In the genomic region with DNA sequence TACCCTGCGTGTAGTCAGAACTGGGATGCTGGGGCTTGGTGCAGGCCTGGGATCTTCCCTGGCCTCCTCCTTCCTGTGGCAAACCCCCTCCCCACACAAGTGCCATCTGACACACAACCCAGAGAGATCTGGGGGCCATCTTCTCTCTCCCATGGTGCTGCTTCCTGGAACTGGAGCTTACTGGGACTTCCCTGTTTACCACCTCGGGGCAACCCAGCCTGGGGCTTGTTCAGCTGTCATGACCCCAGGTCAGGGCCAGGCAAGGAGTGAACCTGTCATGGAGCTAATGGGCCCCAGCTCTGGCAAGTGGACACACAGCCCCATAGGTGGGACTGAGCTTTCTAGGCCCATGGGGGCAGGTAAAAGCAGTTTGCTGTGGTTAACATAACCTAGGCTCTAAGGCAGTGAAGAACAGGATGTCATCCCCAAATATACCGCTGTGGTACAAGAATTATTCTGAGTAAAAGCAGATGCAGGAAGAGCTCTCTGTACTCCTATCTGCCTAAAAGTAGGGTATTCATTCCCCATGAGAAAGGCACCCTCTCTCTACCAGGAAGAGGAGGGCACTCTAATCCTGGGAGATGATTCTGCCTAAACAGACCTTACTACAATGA, we compare ENCODE assay signal across 12 cellular contexts. TPM values are rescaled to one million over a fixed set of nuclear protein-coding genes. Genes with fewer than 3 reads are reported as not detected.
DNase-seq lines count a peak whose midpoint lies in the region; ATAC-seq and TF ChIP-seq lines count a peak whose summit lies in the region.
"Had no signal": no experiment of that assay in that cellular context is flagged by ENCODE, and none has a peak within 500 bp of the region (broad histone marks: within the 10 kb centered on the region; RNA-seq: fewer than 3 reads in every experiment).

No MANE protein-coding gene starts in this region.

- ATAC-seq in activated T-helper 17 cell treated with anti-CD3 and anti-CD28 coated beads, Interleukin-2, amount 50 U/mL, for 72 hours (replicated peaks) = peak; percentile 25
- no peak for ATAC-seq in memory B cell (ENCODE audit: low read depth)

- H3K4me3 ChIP-seq in BE2C (ENCODE audit: low read depth, low read length) = peak overlapping the region; percentile 86; the same call in 1 of the 2 replicates

- H3K4me3 Mint-ChIP-seq in HFFc6 (peak overlapping the region; percentile 94), memory B cell (peak overlapping the region; percentile 9)
- H3K4me3 Mint-ChIP-seq in activated T-helper 17 cell treated with anti-CD3 and anti-CD28 coated beads, Interleukin-2, amount 50 U/mL, for 72 hours = peak overlapping the region; percentile 95

- peaks cover 32% of the 10 kb centered on the region for H3K4me1 Mint-ChIP-seq in HFFc6 (ENCODE audit: low read depth)
- peaks cover 41% of the 10 kb centered on the region for H3K4me1 Mint-ChIP-seq in activated T-helper 17 cell treated with anti-CD3 and anti-CD28 coated beads, Interleukin-2, amount 50 U/mL, for 72 hours
- peaks cover 33% of the 10 kb centered on the region for H3K4me1 Mint-ChIP-seq in memory B cell

- H3K36me3 ChIP-seq in BE2C = peaks cover 35% of the 10 kb centered on the region

- no peaks in the 10 kb centered on the region for H3K27me3 ChIP-seq in BE2C

- DNase-seq in BE2C = no peak
- DNase-seq in HFFc6 = no peak
- DNase-seq in memory B cell (ENCODE audit: low spot score in 2 of 2) = no peak
- DNase-seq in NCI-H1105 treated with DMSO at 0.1 percent for 48 hours (lab: John Stamatoyannopoulos, UW) = no peak
- no peak for DNase-seq in NCI-H2196 treated with DMSO at 0.1 percent for 48 hours (lab: John Stamatoyannopoulos, UW; ENCODE audit: unreplicated experiment)
- no peak for DNase-seq in NCI-H345 treated with DMSO at 0.1 percent for 48 hours (lab: John Stamatoyannopoulos, UW; ENCODE audit: unreplicated experiment)
- no peak for DNase-seq in NCI-H510A (lab: John Stamatoyannopoulos, UW)
- DNase-seq: anterior cingulate cortex, NCI-H2081, nucleus accumbens, T-helper 9 cell had no signal

- H3K9me3 Mint-ChIP-seq in HFFc6 (no peaks in the 10 kb centered on the region), memory B cell (no peaks in the 10 kb centered on the region)
- no peaks in the 10 kb centered on the region for H3K9me3 Mint-ChIP-seq in activated T-helper 17 cell treated with anti-CD3 and anti-CD28 coated beads, Interleukin-2, amount 50 U/mL, for 72 hours

- H3K27me3 Mint-ChIP-seq in HFFc6 (ENCODE audit: insufficient read depth) = no peaks in the 10 kb centered on the region
- no peaks in the 10 kb centered on the region for H3K27me3 Mint-ChIP-seq in activated T-helper 17 cell treated with anti-CD3 and anti-CD28 coated beads, Interleukin-2, amount 50 U/mL, for 72 hours
- no peaks in the 10 kb centered on the region for H3K27me3 Mint-ChIP-seq in memory B cell

- H3K27ac Mint-ChIP-seq in HFFc6 = 0 out of 2 replicates have a peak overlapping the region, but pooled peaks have one; percentile 1
- H3K27ac Mint-ChIP-seq in activated T-helper 17 cell treated with anti-CD3 and anti-CD28 coated beads, Interleukin-2, amount 50 U/mL, for 72 hours = peak overlapping the region; percentile 95
- H3K27ac Mint-ChIP-seq in memory B cell = no peak overlapping the region

- TF ChIP-seq CTCF in BE2C (IDR thresholded peaks at IDR 0.05; ENCODE audit: low read depth, low read length) = no peak
- TF ChIP-seq CTCF in HFFc6 (IDR thresholded peaks at IDR 0.05) = no peak

- H3K4me1 ChIP-seq in BE2C = peaks cover 2% of the 10 kb centered on the region

- no peaks in the 10 kb centered on the region for H3K9me3 ChIP-seq in BE2C

- H3K36me3 Mint-ChIP-seq in HFFc6 (ENCODE audit: low read depth) (peaks cover 12% of the 10 kb centered on the region; the same call in 1 of the 2 replicates), memory B cell (peaks cover 14% of the 10 kb centered on the region)
- H3K36me3 Mint-ChIP-seq in activated T-helper 17 cell treated with anti-CD3 and anti-CD28 coated beads, Interleukin-2, amount 50 U/mL, for 72 hours (ENCODE audit: low read depth) = peaks cover 73% of the 10 kb centered on the region

RNA-seq across cellular contexts. Expression of gene TRIM11, which starts 2.4 kb away (rescaled TPM):
- 76.0 TPM for polyA plus RNA-seq in BE2C (2012; ENCODE audit: insufficient read depth, insufficient read length, low read depth)
- 10 to 100 TPM; 19.0 to 26.0 (median 21.8) TPM for total RNA-seq in HFFc6 (2021; fragmentation: NEBNext Ultra II Directional; extraction: Animal tissue kit (Norgen Biotek cat#: 25700))
- 10 to 100 TPM; 41.7 to 48.6 TPM for total RNA-seq in activated T-helper 17 cell treated with anti-CD3 and anti-CD28 coated beads, Interleukin-2, amount 50 U/mL, for 72 hours

RNA-seq across cellular contexts. Expression of gene TRIM17, which starts 12.4 kb away (rescaled TPM):
- 2.7 TPM for polyA plus RNA-seq in BE2C (2012; ENCODE audit: insufficient read depth, insufficient read length, low read depth)
- under 1 TPM in 3 of 6 experiments, not detected in 3; 0.23 to 0.36 (median 0.30) TPM for total RNA-seq in HFFc6 (2021; fragmentation: NEBNext Ultra II Directional; extraction: Animal tissue kit (Norgen Biotek cat#: 25700))
- total RNA-seq in activated T-helper 17 cell treated with anti-CD3 and anti-CD28 coated beads, Interleukin-2, amount 50 U/mL, for 72 hours = 1 to 10 TPM; 1.7 to 1.9 TPM

Comparison
In these comparisons a context has a peak if more than half of its experiments do, and no peak if none do; other contexts are left out.
1. H3K4me3 Mint-ChIP-seq: peak in every context shown above with its lines; median percentile 95 in activated T-helper 17 cell treated with anti-CD3 and anti-CD28 coated beads, Interleukin-2, amount 50 U/mL, for 72 hours; 94 in HFFc6; 9 in memory B cell.